Comparison of ENCODE assay signal across 8 cellular contexts in genomic region chr20:25237610-25238318, GRCh38. TPM values are rescaled to one million over a fixed set of nuclear protein-coding genes. Genes with fewer than 3 reads are reported as not detected.
DNase-seq lines count a peak whose midpoint lies in the region; ATAC-seq and TF ChIP-seq lines count a peak whose summit lies in the region.

No MANE protein-coding gene starts in this region.

- H3K4me1 ChIP-seq in smooth muscle cell (ENCODE audit: low read depth) = peaks cover 33% of the 10 kb centered on the region

- TF ChIP-seq CTCF in smooth muscle cell (IDR thresholded peaks at IDR 0.05; ENCODE audit: borderline replicate concordance, insufficient read depth, poor library complexity, severe bottlenecking) = no peak

- H2AFZ ChIP-seq in smooth muscle cell (ENCODE audit: low read depth) = no peak overlapping the region

- H3K79me2 ChIP-seq in smooth muscle cell (ENCODE audit: low read depth) = no peaks in the 10 kb centered on the region

- H3K27me3 Mint-ChIP-seq in activated T-helper 1 cell treated with anti-CD3 and anti-CD28 coated beads, Interleukin-12 subunit alpha, Interleukin-12 subunit beta, Interleukin-2, Interleukin-4 antibody, amounts not matched to agents 30 ng/mL and 10 ng/mL and 1 ng/mL, durations not matched to agents 14 hours and 24 hours and 36 hours (ENCODE audit: insufficient read depth) = peaks cover 7% of the 10 kb centered on the region

- H3K9ac ChIP-seq in smooth muscle cell (ENCODE audit: low read depth) = peak overlapping the region; percentile 79

- no peaks in the 10 kb centered on the region for H3K27me3 ChIP-seq in smooth muscle cell (ENCODE audit: low read depth)

- no peaks in the 10 kb centered on the region for H3K9me3 Mint-ChIP-seq in activated T-helper 1 cell treated with anti-CD3 and anti-CD28 coated beads, Interleukin-12 subunit alpha, Interleukin-12 subunit beta, Interleukin-2, Interleukin-4 antibody, amounts not matched to agents 30 ng/mL and 10 ng/mL and 1 ng/mL, durations not matched to agents 14 hours and 24 hours and 36 hours

- peak overlapping the region; percentile 86 for H3K27ac Mint-ChIP-seq in activated T-helper 1 cell treated with anti-CD3 and anti-CD28 coated beads, Interleukin-12 subunit alpha, Interleukin-12 subunit beta, Interleukin-2, Interleukin-4 antibody, amounts not matched to agents 30 ng/mL and 10 ng/mL and 1 ng/mL, durations not matched to agents 14 hours and 24 hours and 36 hours

- peak; percentile 78 for DNase-seq in activated effector memory CD4-positive, alpha-beta T cell treated with anti-CD3 and anti-CD28 coated beads, Interleukin-2, amount 50 U/mL, for 16 hours
- DNase-seq in activated effector memory CD4-positive, alpha-beta T cell treated with Interleukin-2 at 50 U/mL for 16 hours = no peak
- peak; percentile 98 for DNase-seq in NCI-H226
- peak; percentile 42 for DNase-seq in activated T-helper 1 cell treated with anti-CD3 and anti-CD28 coated beads, Interleukin-12 subunit alpha, Interleukin-12 subunit beta, Interleukin-2, Interleukin-4 antibody, amounts not matched to agents 30 ng/mL and 10 ng/mL and 1 ng/mL, durations not matched to agents 14 hours and 24 hours and 36 hours (ENCODE audit: low spot score)
- DNase-seq in head of caudate nucleus = peak in 36 of 42 donors; percentile 26 to 88 (median 62)
- no peak for DNase-seq in smooth muscle cell (lab: John Stamatoyannopoulos, UW; ENCODE audit: unreplicated experiment)
- DNase-seq in NCI-H128 (lab: John Stamatoyannopoulos, UW; ENCODE audit: unreplicated experiment) = no peak

- H3K27ac ChIP-seq in smooth muscle cell (ENCODE audit: low read depth) = peak overlapping the region; percentile 96

- intact Hi-C loops in activated T-helper 1 cell treated with anti-CD3 and anti-CD28 coated beads, Interleukin-12 subunit alpha, Interleukin-12 subunit beta, Interleukin-2, Interleukin-4 antibody, amounts not matched to agents 30 ng/mL and 10 ng/mL and 1 ng/mL, durations not matched to agents 14 hours and 24 hours and 36 hours (cut with micrococcal nuclease) = loop anchor here (1.0 to 10.0 kb wide), 11 partner anchors 10 to 1213 kb away; partner anchors contain the start of genes ABHD12, APMAP, CST7 and ENTPD6
- intact Hi-C loops in head of caudate nucleus (cut with DNase I) = no loop called here

- no peak overlapping the region for H3K4me3 ChIP-seq in smooth muscle cell

- H3K36me3 ChIP-seq in smooth muscle cell (ENCODE audit: low read depth) = no peaks in the 10 kb centered on the region

- H3K4me3 Mint-ChIP-seq in activated T-helper 1 cell treated with anti-CD3 and anti-CD28 coated beads, Interleukin-12 subunit alpha, Interleukin-12 subunit beta, Interleukin-2, Interleukin-4 antibody, amounts not matched to agents 30 ng/mL and 10 ng/mL and 1 ng/mL, durations not matched to agents 14 hours and 24 hours and 36 hours = peak overlapping the region; percentile 37

- H3K9me3 ChIP-seq in smooth muscle cell (replicated peaks; ENCODE audit: low read depth) = no peaks in the 10 kb centered on the region

- no peak for ATAC-seq in HG03354 (IDR thresholded peaks at IDR 0.05; ENCODE audit: poor library complexity, severe bottlenecking, unreplicated experiment)

- H3K36me3 Mint-ChIP-seq in activated T-helper 1 cell treated with anti-CD3 and anti-CD28 coated beads, Interleukin-12 subunit alpha, Interleukin-12 subunit beta, Interleukin-2, Interleukin-4 antibody, amounts not matched to agents 30 ng/mL and 10 ng/mL and 1 ng/mL, durations not matched to agents 14 hours and 24 hours and 36 hours (ENCODE audit: low read depth) = no peaks in the 10 kb centered on the region

- H3K4me1 Mint-ChIP-seq in activated T-helper 1 cell treated with anti-CD3 and anti-CD28 coated beads, Interleukin-12 subunit alpha, Interleukin-12 subunit beta, Interleukin-2, Interleukin-4 antibody, amounts not matched to agents 30 ng/mL and 10 ng/mL and 1 ng/mL, durations not matched to agents 14 hours and 24 hours and 36 hours (ENCODE audit: low read depth) = peaks cover 30% of the 10 kb centered on the region

- WGBS in smooth muscle cell (ENCODE audit: low lambda C conversion rate) = 31% methylated on average over 10 of the region's 10 CpGs

- H3K4me2 ChIP-seq in smooth muscle cell = peak overlapping the region; percentile 48

- peaks cover 10% of the 10 kb centered on the region for H3F3A ChIP-seq in smooth muscle cell (ENCODE audit: low read depth)

- no peaks in the 10 kb centered on the region for H4K20me1 ChIP-seq in smooth muscle cell (ENCODE audit: low read depth)

RNA-seq across cellular contexts. Expression of gene PYGB, which starts 10.1 kb away (rescaled TPM):
- 36.8 and 38.5 TPM in 2 replicates for total RNA-seq in activated T-helper 1 cell treated with anti-CD3 and anti-CD28 coated beads, Interleukin-12 subunit alpha, Interleukin-12 subunit beta, Interleukin-2, Interleukin-4 antibody, amounts not matched to agents 30 ng/mL and 10 ng/mL and 1 ng/mL, durations not matched to agents 14 hours and 24 hours and 36 hours
- 31.8 and 44.4 TPM in 2 replicates for total RNA-seq in smooth muscle cell
- polyA plus RNA-seq in smooth muscle cell = 39.4 and 43.3 TPM in 2 replicates

RNA-seq across cellular contexts. Expression of gene ENTPD6, which starts 42.3 kb away (rescaled TPM):
- total RNA-seq in activated T-helper 1 cell treated with anti-CD3 and anti-CD28 coated beads, Interleukin-12 subunit alpha, Interleukin-12 subunit beta, Interleukin-2, Interleukin-4 antibody, amounts not matched to agents 30 ng/mL and 10 ng/mL and 1 ng/mL, durations not matched to agents 14 hours and 24 hours and 36 hours = 42.5 and 43.5 TPM in 2 replicates
- total RNA-seq in smooth muscle cell = 12.6 and 30.1 TPM in 2 replicates
- 19.9 and 34.0 TPM in 2 replicates for polyA plus RNA-seq in smooth muscle cell

Comparison
In these comparisons a context has a peak if more than half of its experiments do, and no peak if none do; other contexts are left out.
1. DNase-seq: peak in activated effector memory CD4-positive, alpha-beta T cell treated with anti-CD3 and anti-CD28 coated beads, Interleukin-2, amount 50 U/mL, for 16 hours (single experiment), NCI-H226 (single experiment), activated T-helper 1 cell treated with anti-CD3 and anti-CD28 coated beads, Interleukin-12 subunit alpha, Interleukin-12 subunit beta, Interleukin-2, Interleukin-4 antibody, amounts not matched to agents 30 ng/mL and 10 ng/mL and 1 ng/mL, durations not matched to agents 14 hours and 24 hours and 36 hours (single experiment) and head of caudate nucleus (36 of 42); none in activated effector memory CD4-positive, alpha-beta T cell treated with Interleukin-2 at 50 U/mL for 16 hours (single experiment), smooth muscle cell (single experiment) and NCI-H128 (single experiment).